In genomic region chr6:130470777-130471176, GRCh38 we compare ENCODE assay signal across 1 cellular context.
TF ChIP-seq lines count a peak whose summit lies in the region.

No MANE protein-coding gene starts in this region.

TF ChIP-seq in GM12878, 131 proteins besides CTCF, POLR2A, EP300 and RAD21 (continued from another document and continues in another):
- TF ChIP-seq, protein P1, sequence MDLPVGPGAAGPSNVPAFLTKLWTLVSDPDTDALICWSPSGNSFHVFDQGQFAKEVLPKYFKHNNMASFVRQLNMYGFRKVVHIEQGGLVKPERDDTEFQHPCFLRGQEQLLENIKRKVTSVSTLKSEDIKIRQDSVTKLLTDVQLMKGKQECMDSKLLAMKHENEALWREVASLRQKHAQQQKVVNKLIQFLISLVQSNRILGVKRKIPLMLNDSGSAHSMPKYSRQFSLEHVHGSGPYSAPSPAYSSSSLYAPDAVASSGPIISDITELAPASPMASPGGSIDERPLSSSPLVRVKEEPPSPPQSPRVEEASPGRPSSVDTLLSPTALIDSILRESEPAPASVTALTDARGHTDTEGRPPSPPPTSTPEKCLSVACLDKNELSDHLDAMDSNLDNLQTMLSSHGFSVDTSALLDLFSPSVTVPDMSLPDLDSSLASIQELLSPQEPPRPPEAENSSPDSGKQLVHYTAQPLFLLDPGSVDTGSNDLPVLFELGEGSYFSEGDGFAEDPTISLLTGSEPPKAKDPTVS (IDR thresholded peaks at IDR 0.05; ENCODE audit: low read depth, low read length) = no peak
- TF ChIP-seq BRCA1 (IDR thresholded peaks at IDR 0.05; ENCODE audit: low read depth, low read length) (no peak), SMARCA5 (IDR thresholded peaks at IDR 0.05) (no peak), MTA2 (IDR thresholded peaks at IDR 0.05; ENCODE audit: low read depth) (peak; percentile 100), MAX (IDR thresholded peaks at IDR 0.05; ENCODE audit: low read depth, low read length) (no peak), ZBTB4 (CRISPR knock-in tag; IDR thresholded peaks at IDR 0.05) (no peak), JUND (IDR thresholded peaks at IDR 0.05; ENCODE audit: low read depth, low read length) (no peak), HDAC6 (IDR thresholded peaks at IDR 0.05; ENCODE audit: unreplicated experiment) (no peak), IRF5 (IDR thresholded peaks at IDR 0.05; ENCODE audit: borderline replicate concordance) (no peak), ASH2L (IDR thresholded peaks at IDR 0.05; ENCODE audit: borderline replicate concordance, low read depth) (no peak), E4F1 (IDR thresholded peaks at IDR 0.05; ENCODE audit: borderline replicate concordance, partially characterized antibody) (no peak), NR2C2 (IDR thresholded peaks at IDR 0.05; ENCODE audit: borderline replicate concordance, control insufficient read depth, insufficient read length, low read depth) (no peak), MYB (IDR thresholded peaks at IDR 0.05; ENCODE audit: borderline replicate concordance, low read depth, low read length) (no peak), JUNB (IDR thresholded peaks at IDR 0.05) (no peak), ATF7 (IDR thresholded peaks at IDR 0.05; ENCODE audit: low read depth) (peak; percentile 59; the same call in 1 of the 2 replicates), SRF (IDR thresholded peaks at IDR 0.05; ENCODE audit: low read depth in 2 of 2, low read length in 2 of 2) (no peak), PKNOX1 (IDR thresholded peaks at IDR 0.05) (no peak), ATF2 (IDR thresholded peaks at IDR 0.05; ENCODE audit: low read length) (no peak), DPF2 (IDR thresholded peaks at IDR 0.05) (0 out of 2 replicates have a peak, but pooled peaks have one; percentile 66), ZZZ3 (IDR thresholded peaks at IDR 0.05; ENCODE audit: control insufficient read depth, insufficient read length, low read depth) (no peak), CEBPB (IDR thresholded peaks at IDR 0.05; ENCODE audit: borderline replicate concordance in 1 of 2, low read depth in 2 of 2, low read length in 2 of 2) (no peak), TAF1 (IDR thresholded peaks at IDR 0.05; ENCODE audit: borderline replicate concordance, low read depth, low read length) (no peak), PAX8 (IDR thresholded peaks at IDR 0.05) (no peak), LARP7 (IDR thresholded peaks at IDR 0.05) (0 out of 2 replicates have a peak, but pooled peaks have one; percentile 40), ZNF384 (IDR thresholded peaks at IDR 0.05; ENCODE audit: borderline replicate concordance, low read depth, low read length) (no peak), IKZF1 (conservative IDR thresholded peaks at IDR 0.05) (peak; percentile 71), HDAC2 (IDR thresholded peaks at IDR 0.05) (no peak), NFYA (IDR thresholded peaks at IDR 0.05; ENCODE audit: borderline replicate concordance, low read depth, low read length) (no peak), SMAD5 (IDR thresholded peaks at IDR 0.05; ENCODE audit: low read depth) (no peak), NR2F1 (conservative IDR thresholded peaks at IDR 0.05) (no peak), ZNF687 (IDR thresholded peaks at IDR 0.05) (peak; percentile 46), POLR2AphosphoS2 (IDR thresholded peaks at IDR 0.05; ENCODE audit: low read depth, low read length) (no peak), SPI1 (IDR thresholded peaks at IDR 0.05; ENCODE audit: borderline replicate concordance, insufficient read depth, low read depth, low read length) (peak; percentile 58; the same call in 1 of the 2 replicates), CUX1 (IDR thresholded peaks at IDR 0.05; ENCODE audit: insufficient replicate concordance, low read depth, low read length) (no peak)
- TF ChIP-seq, protein P2, sequence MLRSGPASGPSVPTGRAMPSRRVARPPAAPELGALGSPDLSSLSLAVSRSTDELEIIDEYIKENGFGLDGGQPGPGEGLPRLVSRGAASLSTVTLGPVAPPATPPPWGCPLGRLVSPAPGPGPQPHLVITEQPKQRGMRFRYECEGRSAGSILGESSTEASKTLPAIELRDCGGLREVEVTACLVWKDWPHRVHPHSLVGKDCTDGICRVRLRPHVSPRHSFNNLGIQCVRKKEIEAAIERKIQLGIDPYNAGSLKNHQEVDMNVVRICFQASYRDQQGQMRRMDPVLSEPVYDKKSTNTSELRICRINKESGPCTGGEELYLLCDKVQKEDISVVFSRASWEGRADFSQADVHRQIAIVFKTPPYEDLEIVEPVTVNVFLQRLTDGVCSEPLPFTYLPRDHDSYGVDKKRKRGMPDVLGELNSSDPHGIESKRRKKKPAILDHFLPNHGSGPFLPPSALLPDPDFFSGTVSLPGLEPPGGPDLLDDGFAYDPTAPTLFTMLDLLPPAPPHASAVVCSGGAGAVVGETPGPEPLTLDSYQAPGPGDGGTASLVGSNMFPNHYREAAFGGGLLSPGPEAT (IDR thresholded peaks at IDR 0.05; ENCODE audit: low read depth) = peak; percentile 90
